In the genomic region with DNA sequence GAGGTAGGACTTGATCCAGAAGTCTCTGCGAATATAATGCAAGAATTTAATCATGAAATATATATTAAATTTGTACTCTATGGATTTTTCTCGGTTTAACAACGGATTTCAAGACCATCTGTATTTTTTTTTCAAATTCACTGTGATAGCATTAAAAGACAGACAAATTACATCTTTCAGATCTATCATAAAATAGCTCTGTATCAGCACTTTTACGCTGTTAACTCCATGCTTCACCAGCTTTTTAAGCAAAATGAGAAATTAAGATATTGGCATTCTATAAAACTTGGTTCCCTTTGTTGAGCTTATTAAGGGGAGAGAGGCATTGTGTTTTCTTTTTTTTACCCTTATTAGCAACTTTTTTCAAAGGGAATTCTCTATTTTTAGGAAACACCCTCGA, we compare ENCODE assay signal across 34 cellular contexts.
DNase-seq lines count a peak whose midpoint lies in the region; ATAC-seq, FAIRE-seq and TF ChIP-seq lines count a peak whose summit lies in the region.
"Had no signal": no experiment of that assay in that cellular context is flagged by ENCODE, and none has a peak within 500 bp of the region (broad histone marks: within the 10 kb centered on the region; RNA-seq: fewer than 3 reads in every experiment).

No MANE protein-coding gene starts in this region.

- no peak overlapping the region for H2BK15ac ChIP-seq in IMR-90 (ENCODE audit: low read depth, low read length)

- in situ Hi-C loops in HepG2 (cut with HindIII; ENCODE audit: extremely low pct_ligation_motif_present, low pct_unique_long_range_greater_than_20kb) (no loop called here), IMR-90 (cut with MboI; ENCODE audit: low sequenced_read_pairs) (no loop called here)

- H3K27me3 ChIP-seq in HepG2 (ENCODE audit: control insufficient read depth in 1 of 2, insufficient read depth in 2 of 2, low read length in 2 of 2) (no peaks in the 10 kb centered on the region), right lobe of liver (no peaks in the 10 kb centered on the region), IMR-90 (ENCODE audit: control insufficient read depth, insufficient read depth, low read length) (no peaks in the 10 kb centered on the region)
- H3K27me3 ChIP-seq: BE2C; BLaER1; BLaER1 treated with 17β-estradiol and CSF1 and Interleukin-3, amounts not matched to agents 10 nM and 100 nM had no signal

- ATAC-seq in HepG2 (no peak), right lobe of liver (no peak), A549 (no peak), IMR-90 (ENCODE audit: low read depth) (no peak), GM19395 (IDR thresholded peaks at IDR 0.05; ENCODE audit: unreplicated experiment) (no peak)
- ATAC-seq: CD8-positive, alpha-beta T cell had no signal

- TF ChIP-seq CTCF in HepG2 (CRISPR knock-in tag; IDR thresholded peaks at IDR 0.05), result no peak
- no peak for TF ChIP-seq CTCF in right lobe of liver (IDR thresholded peaks at IDR 0.05)
- TF ChIP-seq CTCF in A549 (IDR thresholded peaks at IDR 0.05), result no peak
- no peak for TF ChIP-seq CTCF in IMR-90 (conservative IDR thresholded peaks at IDR 0.05; ENCODE audit: low read depth, low read length)
- TF ChIP-seq CTCF in nephron progenitor cell (IDR thresholded peaks at IDR 0.05), result no peak

- no peak for FAIRE-seq in HepG2 (lab: Jason Lieb, UNC)
- no peak for FAIRE-seq in A549 (lab: Jason Lieb, UNC)
- FAIRE-seq: A204.1, D721Med had no signal

- no peaks in the 10 kb centered on the region for H3K79me2 ChIP-seq in HepG2 (ENCODE audit: insufficient read depth, low read length)

- H2AFZ ChIP-seq in HepG2 (ENCODE audit: low read length) (no peak overlapping the region), IMR-90 (replicated peaks; ENCODE audit: low read length, poor library complexity) (no peak overlapping the region)

- H2BK120ac ChIP-seq in IMR-90 (ENCODE audit: low read depth, low read length), result no peak overlapping the region

- WGBS in HepG2 (ENCODE audit: low lambda C conversion rate), result 4% methylated on average over 5 of the region's 5 CpGs
- WGBS in right lobe of liver (ENCODE audit: insufficient coverage, low coverage, low lambda C conversion rate, missing lambda C conversion rate), result 39% methylated on average over 5 of the region's 5 CpGs
- 18% methylated on average over 5 of the region's 5 CpGs for WGBS in A549 (ENCODE audit: missing lambda C conversion rate)
- no CpG with 5 or more reads among the region's 5 CpGs for WGBS in IMR-90 (ENCODE audit: extremely low coverage in 2 of 2, insufficient read length in 1 of 2), 2 experiments

- dilution Hi-C loops in IMR-90 (cut with HindIII; ENCODE audit: low sequenced_read_pairs, unreplicated experiment), result no loop called here

- no peak overlapping the region for H3K4me3 Mint-ChIP-seq in nephron progenitor cell
- H3K4me3 Mint-ChIP-seq: B cell; CD14-positive monocyte; CD4-positive, alpha-beta memory T cell; CD4-positive, alpha-beta T cell; CD4-positive, CD25-positive, alpha-beta regulatory T cell; CD8-positive, alpha-beta memory T cell; CD8-positive, alpha-beta T cell had no signal

- H3K4me1 ChIP-seq in HepG2 (ENCODE audit: insufficient read depth, low read length) (no peaks in the 10 kb centered on the region), right lobe of liver (no peaks in the 10 kb centered on the region), A549 (no peaks in the 10 kb centered on the region), IMR-90 (ENCODE audit: control insufficient read depth, insufficient read depth, low read length) (no peaks in the 10 kb centered on the region)
- H3K4me1 ChIP-seq: BE2C; BLaER1; BLaER1 treated with 17β-estradiol and CSF1 and Interleukin-3, amounts not matched to agents 10 nM and 100 nM; Caco-2 had no signal

- H3K9me3 Mint-ChIP-seq in nephron progenitor cell, result peaks cover 8% of the 10 kb centered on the region

- H2AK9ac ChIP-seq in IMR-90 (replicated peaks; ENCODE audit: low read depth, low read length, poor library complexity), result no peak overlapping the region

- no peaks in the 10 kb centered on the region for H3K36me3 Mint-ChIP-seq in nephron progenitor cell (ENCODE audit: low read depth)
- H3K36me3 Mint-ChIP-seq: CD14-positive monocyte; CD4-positive, alpha-beta memory T cell; CD4-positive, CD25-positive, alpha-beta regulatory T cell; CD8-positive, alpha-beta memory T cell; CD8-positive, alpha-beta T cell had no signal

- H3K4me3 ChIP-seq in HepG2 (replicated peaks in 1 of 3; ENCODE audit: insufficient read depth in 1 of 3, low read depth in 2 of 3, low read length in 3 of 3), result no peak overlapping the region
- no peak overlapping the region for H3K4me3 ChIP-seq in right lobe of liver
- H3K4me3 ChIP-seq in A549, result no peak overlapping the region
- H3K4me3 ChIP-seq in IMR-90 (ENCODE audit: insufficient read depth, low read depth, low read length), result no peak overlapping the region
- H3K4me3 ChIP-seq: BLaER1; BLaER1 treated with 17β-estradiol and CSF1 and Interleukin-3, amounts not matched to agents 10 nM and 100 nM had no signal

- H3K18ac ChIP-seq in IMR-90 (ENCODE audit: low read depth, low read length), result no peak overlapping the region

- H2BK5ac ChIP-seq in IMR-90 (ENCODE audit: low read depth, low read length, poor library complexity, severe bottlenecking), result no peak overlapping the region

- no peak overlapping the region for H4K8ac ChIP-seq in IMR-90 (ENCODE audit: low read depth in 2 of 2, low read length in 2 of 2)

- peaks cover 3% of the 10 kb centered on the region for H3K27me3 Mint-ChIP-seq in nephron progenitor cell (ENCODE audit: low read depth, poor library complexity)
- H3K27me3 Mint-ChIP-seq: B cell; CD4-positive, alpha-beta memory T cell; CD4-positive, alpha-beta T cell; CD4-positive, CD25-positive, alpha-beta regulatory T cell had no signal

- no peaks in the 10 kb centered on the region for H3K79me1 ChIP-seq in IMR-90 (ENCODE audit: low read depth in 1 of 2, low read length in 2 of 2)

- no peak overlapping the region for H3K4ac ChIP-seq in IMR-90 (ENCODE audit: low read depth, low read length)

- intact Hi-C loops in HepG2 (cut with micrococcal nuclease; ENCODE audit: unreplicated experiment) (no loop called here), right lobe of liver (cut with DNase I) (no loop called here), IMR-90 (cut with micrococcal nuclease) (no loop called here)

- CTCF ChIA-PET in HepG2 (lab: Yijun Ruan, JAX; ENCODE audit: low intra/inter-chr PET ratio, low total read pairs) (no interaction called here), A549 (lab: Yijun Ruan, JAX) (interaction anchor here (0.6 kb wide), 1 partner anchor 746 kb away, joined by 3 read pairs; no protein-coding TSS in a partner anchor), IMR-90 (lab: Yijun Ruan, JAX) (no interaction called here)

- H3K14ac ChIP-seq in IMR-90 (replicated peaks; ENCODE audit: low read depth, low read length), result no peak overlapping the region

- no peak overlapping the region for H3K4me2 ChIP-seq in HepG2 (ENCODE audit: low read depth, low read length)
- H3K4me2 ChIP-seq in A549, result no peak overlapping the region
- no peak overlapping the region for H3K4me2 ChIP-seq in IMR-90 (ENCODE audit: low read depth, low read length)
- H3K4me2 ChIP-seq: BLaER1; BLaER1 treated with 17β-estradiol and CSF1 and Interleukin-3, amounts not matched to agents 10 nM and 100 nM had no signal

- DNase-seq in HepG2 (ENCODE audit: low spot score), result no peak
- DNase-seq in right lobe of liver, result no peak
- no peak for DNase-seq in A549 (ENCODE audit: low read depth in 1 of 2, low spot score in 1 of 2)
- no peak for DNase-seq in IMR-90
- DNase-seq in nephron progenitor cell, result no peak
- DNase-seq: 8988T; ACHN; AML-193; BE2C; C1 segment of cervical spinal cord; Caco-2; Calu3; CD4-positive, alpha-beta memory T cell; CD4-positive, alpha-beta T cell; CD4-positive, CD25-positive, alpha-beta regulatory T cell; CD8-positive, alpha-beta memory T cell; CD8-positive, alpha-beta T cell; COR-L47; DMS 273 treated with DMSO at 0.1 percent for 48 hours; DMS153; DMS53; DMS79; DMS79 treated with DMSO at 0.1 percent for 48 hours; DND-41; EL had no signal

- H3K27ac Mint-ChIP-seq in nephron progenitor cell, result no peak overlapping the region
- H3K27ac Mint-ChIP-seq: B cell; CD14-positive monocyte; CD4-positive, alpha-beta memory T cell; CD4-positive, alpha-beta T cell; CD4-positive, CD25-positive, alpha-beta regulatory T cell; CD8-positive, alpha-beta memory T cell; CD8-positive, alpha-beta T cell had no signal

- no peak overlapping the region for H3K23ac ChIP-seq in IMR-90 (ENCODE audit: low read depth, low read length)

- H3K4me1 Mint-ChIP-seq in nephron progenitor cell, result no peaks in the 10 kb centered on the region
- H3K4me1 Mint-ChIP-seq: B cell; CD14-positive monocyte; CD4-positive, alpha-beta memory T cell; CD4-positive, CD25-positive, alpha-beta regulatory T cell; CD8-positive, alpha-beta memory T cell had no signal

- no peak overlapping the region for H3K56ac ChIP-seq in IMR-90 (ENCODE audit: extremely low read depth, insufficient read depth, low read length)

- H2AK5ac ChIP-seq in IMR-90 (ENCODE audit: low read depth, low read length), result no peak overlapping the region

- H3K27ac ChIP-seq in HepG2 (ENCODE audit: extremely low read length, insufficient read depth, low read length) (no peak overlapping the region), right lobe of liver (no peak overlapping the region), A549 (no peak overlapping the region), IMR-90 (ENCODE audit: insufficient read depth, low read length) (no peak overlapping the region)
- H3K27ac ChIP-seq: 22Rv1; BLaER1; BLaER1 treated with 17β-estradiol and CSF1 and Interleukin-3, amounts not matched to agents 10 nM and 100 nM; C4-2B had no signal

- H2BK20ac ChIP-seq in IMR-90 (ENCODE audit: low read depth, low read length), result no peak overlapping the region

- TF ChIP-seq RAD21 in HepG2 (CRISPR knock-in tag; IDR thresholded peaks at IDR 0.05) (no peak), A549 (conservative IDR thresholded peaks at IDR 0.05 in 1 of 2, IDR thresholded peaks at IDR 0.05 in 1 of 2) (no peak), IMR-90 (IDR thresholded peaks at IDR 0.05; ENCODE audit: low read length) (no peak)

- no TSS peak for BruUV-seq in HepG2 (replicated peaks; lab: Mats Ljungman, UMichigan)
- no TSS peak for BruUV-seq in IMR-90 (replicated peaks; lab: Mats Ljungman, UMichigan)

- H3K9me3 ChIP-seq in HepG2 (ENCODE audit: low read length) (0 out of 2 replicates have a peak, but pooled peaks cover 3% of the 10 kb centered on the region), right lobe of liver (no peaks in the 10 kb centered on the region), A549 (no peaks in the 10 kb centered on the region), IMR-90 (ENCODE audit: control insufficient read depth, insufficient read depth, low read length) (peaks cover 3% of the 10 kb centered on the region; the same call in 1 of the 2 replicates)
- H3K9me3 ChIP-seq: BE2C, BLaER1, Caco-2 had no signal

- H3K36me3 ChIP-seq in HepG2 (replicated peaks in 1 of 2; ENCODE audit: control insufficient read depth in 1 of 2, insufficient read depth in 2 of 2, low read length in 2 of 2), result no peaks in the 10 kb centered on the region
- H3K36me3 ChIP-seq in right lobe of liver, result no peaks in the 10 kb centered on the region
- no peaks in the 10 kb centered on the region for H3K36me3 ChIP-seq in IMR-90 (ENCODE audit: control insufficient read depth, insufficient read depth, low read length)
- H3K36me3 ChIP-seq: BE2C; BLaER1; BLaER1 treated with 17β-estradiol and CSF1 and Interleukin-3, amounts not matched to agents 10 nM and 100 nM had no signal

- no peak overlapping the region for H3K9ac ChIP-seq in HepG2 (ENCODE audit: insufficient read depth, low read depth, low read length)
- H3K9ac ChIP-seq in IMR-90 (ENCODE audit: low read depth, low read length), result no peak overlapping the region
- H3K9ac ChIP-seq: BLaER1; BLaER1 treated with 17β-estradiol and CSF1 and Interleukin-3, amounts not matched to agents 10 nM and 100 nM had no signal

- H4K20me1 ChIP-seq in HepG2 (ENCODE audit: insufficient read depth, low read length) (no peaks in the 10 kb centered on the region), IMR-90 (ENCODE audit: insufficient read depth, low read length) (no peaks in the 10 kb centered on the region)
- H4K20me1 ChIP-seq: BLaER1; BLaER1 treated with 17β-estradiol and CSF1 and Interleukin-3, amounts not matched to agents 10 nM and 100 nM had no signal

- H4K91ac ChIP-seq in IMR-90 (ENCODE audit: insufficient read depth, low read depth, low read length), result no peak overlapping the region

- no peak overlapping the region for H4K5ac ChIP-seq in IMR-90 (ENCODE audit: low read depth, low read length)

- POLR2A ChIA-PET in HepG2 (lab: Yijun Ruan, JAX), result no interaction called here
- POLR2A ChIA-PET in A549 (lab: Yijun Ruan, JAX), result no interaction called here
- POLR2A ChIA-PET in IMR-90 (lab: Charles Lee; ENCODE audit: unreplicated experiment), result no interaction called here

- no peaks in the 10 kb centered on the region for H3K9me1 ChIP-seq in IMR-90 (ENCODE audit: insufficient read depth, low read length)

- TF ChIP-seq EP300 in HepG2 (IDR thresholded peaks at IDR 0.05; ENCODE audit: low read depth in 2 of 2, low read length in 2 of 2) (no peak), HepG2 (CRISPR knock-in tag; IDR thresholded peaks at IDR 0.05; ENCODE audit: borderline replicate concordance) (no peak), A549 (IDR thresholded peaks at IDR 0.05) (no peak)

- TF ChIP-seq POLR2A in HepG2 (IDR thresholded peaks at IDR 0.05; ENCODE audit: insufficient read depth in 1 of 2, low read depth in 2 of 2, low read length in 2 of 2) (no peak), right lobe of liver (IDR thresholded peaks at IDR 0.05) (no peak), A549 (IDR thresholded peaks at IDR 0.05; ENCODE audit: low read length) (no peak), IMR-90 (IDR thresholded peaks at IDR 0.05; ENCODE audit: low read depth, low read length) (no peak)

Comparison
In these comparisons a context has a peak if more than half of its experiments do, and no peak if none do; other contexts are left out.
1. Of the 38 proteins assayed by ChIP-seq in both HepG2 and A549: peak only in HepG2: none; only in A549: none; in both: MAFK; in neither: 37.